ENCODE assay signal across 8 cellular contexts in the genomic region with DNA sequence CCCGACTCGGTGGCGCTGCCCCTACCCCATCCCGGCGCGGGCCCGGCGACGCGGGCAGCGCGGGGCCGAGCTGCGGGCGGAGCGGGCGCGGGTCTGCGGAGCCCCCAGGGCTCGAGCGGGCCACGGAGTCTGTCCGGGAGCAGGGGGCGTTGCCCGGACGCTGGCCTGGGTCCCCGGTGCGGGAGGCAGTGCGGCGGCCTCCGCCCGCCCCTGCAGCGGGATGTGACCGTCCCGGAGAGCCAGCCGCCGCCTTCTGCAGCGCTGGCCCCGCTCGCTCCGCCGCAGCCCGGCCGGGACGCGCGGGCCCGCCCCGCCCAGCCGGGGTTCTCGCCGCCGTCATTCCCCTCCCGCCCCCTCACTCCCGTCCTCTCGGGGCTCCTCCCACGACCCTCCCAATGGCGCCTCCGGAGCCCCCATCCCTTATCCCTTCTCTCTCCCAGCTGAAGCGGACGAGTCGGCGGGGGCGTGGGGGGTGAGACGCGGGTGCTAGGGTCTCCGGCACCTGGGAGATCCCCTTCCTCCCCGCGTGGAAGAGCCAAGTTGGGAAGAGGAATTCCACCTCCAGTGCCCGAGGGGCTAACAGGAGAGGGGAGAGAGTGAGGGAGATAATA. TPM values are rescaled to one million over a fixed set of nuclear protein-coding genes. Genes with fewer than 3 reads are reported as not detected.
A peak's percentile ranks its signal among the peaks of the same experiment; 100 is the strongest.
DNase-seq lines count a peak whose midpoint lies in the region; ATAC-seq and TF ChIP-seq lines count a peak whose summit lies in the region.

A gene with protein sequence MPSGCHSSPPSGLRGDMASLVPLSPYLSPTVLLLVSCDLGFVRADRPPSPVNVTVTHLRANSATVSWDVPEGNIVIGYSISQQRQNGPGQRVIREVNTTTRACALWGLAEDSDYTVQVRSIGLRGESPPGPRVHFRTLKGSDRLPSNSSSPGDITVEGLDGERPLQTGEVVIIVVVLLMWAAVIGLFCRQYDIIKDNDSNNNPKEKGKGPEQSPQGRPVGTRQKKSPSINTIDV (minus strand): TSS at position 257 of the 611 bp plus-strand sequence. CDS start 521 bp downstream, outside the sequence.

- no peaks in the 10 kb centered on the region for H3K36me3 ChIP-seq in CD8-positive, alpha-beta memory T cell (ENCODE audit: insufficient read depth, low read length)
- no peaks in the 10 kb centered on the region for H3K36me3 ChIP-seq in smooth muscle cell (ENCODE audit: low read depth)

- TF ChIP-seq CTCF in smooth muscle cell (IDR thresholded peaks at IDR 0.05; ENCODE audit: borderline replicate concordance, insufficient read depth, poor library complexity, severe bottlenecking), result no peak

- ATAC-seq in central memory CD8-positive, alpha-beta T cell (replicated peaks; ENCODE audit: extremely low read depth, poor library complexity, severe bottlenecking), result peak; percentile 57
- ATAC-seq in GM21723 (IDR thresholded peaks at IDR 0.05; ENCODE audit: unreplicated experiment), result no peak

- peak within 1 kb of the TSS; percentile 14 to 89 (median 68) for H3K4me3 Mint-ChIP-seq in CD8-positive, alpha-beta memory T cell
- peak within 1 kb of the TSS; percentile 78 for H3K4me3 Mint-ChIP-seq in central memory CD8-positive, alpha-beta T cell

- peaks cover 6 to 26% (median 10%) of the 10 kb centered on the region in 3 donors for H3K4me1 Mint-ChIP-seq in CD8-positive, alpha-beta memory T cell
- peaks cover 12% of the 10 kb centered on the region for H3K4me1 Mint-ChIP-seq in central memory CD8-positive, alpha-beta T cell

- peak within 1 kb of the TSS; percentile 75 for H3K9ac ChIP-seq in smooth muscle cell (ENCODE audit: low read depth)

- CTCF ChIA-PET in CD8-positive, alpha-beta memory T cell (lab: Charles Lee), result no interaction called here

- POLR2A ChIA-PET in CD8-positive, alpha-beta memory T cell (lab: Charles Lee), result no interaction called here

- H4K20me1 ChIP-seq in smooth muscle cell (ENCODE audit: low read depth), result no peaks in the 10 kb centered on the region

- in situ Hi-C loops in KBM-7 (cut with MboI; ENCODE audit: low pct_unique_long_range_greater_than_20kb, low sequenced_read_pairs), result no loop called here

- H3K36me3 Mint-ChIP-seq in CD8-positive, alpha-beta memory T cell, result no peaks in the 10 kb centered on the region
- H3K36me3 Mint-ChIP-seq in central memory CD8-positive, alpha-beta T cell (ENCODE audit: insufficient read depth), result peaks cover 1% of the 10 kb centered on the region

- peak within 1 kb of the TSS; percentile 21 for H3K4me3 ChIP-seq in CD8-positive, alpha-beta memory T cell (ENCODE audit: low read length)
- H3K4me3 ChIP-seq in smooth muscle cell, result peak within 1 kb of the TSS; percentile 89

- WGBS in smooth muscle cell (ENCODE audit: low lambda C conversion rate), result 0% methylated on average over 30 of the region's 70 CpGs

- peaks cover 52 to 55% of the 10 kb centered on the region in 2 donors for H3K27me3 Mint-ChIP-seq in CD8-positive, alpha-beta memory T cell
- H3K27me3 Mint-ChIP-seq in central memory CD8-positive, alpha-beta T cell, result peaks cover 67% of the 10 kb centered on the region

- H3K4me1 ChIP-seq in CD8-positive, alpha-beta memory T cell (ENCODE audit: insufficient read depth, low read length), result peaks cover 9% of the 10 kb centered on the region
- peaks cover 5% of the 10 kb centered on the region for H3K4me1 ChIP-seq in smooth muscle cell (ENCODE audit: low read depth)

- no peaks in the 10 kb centered on the region for H3K79me2 ChIP-seq in smooth muscle cell (ENCODE audit: low read depth)

- peaks cover 33% of the 10 kb centered on the region for H3K27me3 ChIP-seq in CD8-positive, alpha-beta memory T cell (ENCODE audit: insufficient read depth, low read length, poor library complexity, severe bottlenecking)
- peaks cover 23% of the 10 kb centered on the region for H3K27me3 ChIP-seq in smooth muscle cell (ENCODE audit: low read depth)

- H3K9me3 ChIP-seq in CD8-positive, alpha-beta memory T cell (ENCODE audit: low read length), result no peaks in the 10 kb centered on the region
- no peaks in the 10 kb centered on the region for H3K9me3 ChIP-seq in smooth muscle cell (replicated peaks; ENCODE audit: low read depth)

- peak in 4 of 5 donors; percentile 14 to 49 (median 19) for DNase-seq in CD8-positive, alpha-beta memory T cell
- DNase-seq in NCI-H2227 (lab: John Stamatoyannopoulos, UW; ENCODE audit: unreplicated experiment) (peak; percentile 61), islet precursor cell (peak; percentile 73), smooth muscle cell (lab: John Stamatoyannopoulos, UW; ENCODE audit: unreplicated experiment) (no peak), SKM-1 (lab: John Stamatoyannopoulos, UW; ENCODE audit: unreplicated experiment) (no peak), KBM-7 (no peak)
- no peak for DNase-seq in central memory CD8-positive, alpha-beta T cell (ENCODE audit: low spot score in 2 of 2)

- H3K27ac Mint-ChIP-seq in CD8-positive, alpha-beta memory T cell, result peak within 1 kb of the TSS in 4 of 8 donors; percentile 32 to 84 (median 72)
- no peak within 1 kb of the TSS for H3K27ac Mint-ChIP-seq in central memory CD8-positive, alpha-beta T cell (ENCODE audit: low read depth)

- H2AFZ ChIP-seq in smooth muscle cell (ENCODE audit: low read depth), result peak within 1 kb of the TSS; percentile 100

- H3K27ac ChIP-seq in CD8-positive, alpha-beta memory T cell (ENCODE audit: low read depth, low read length), result no peak within 1 kb of the TSS
- no peak within 1 kb of the TSS for H3K27ac ChIP-seq in smooth muscle cell (ENCODE audit: low read depth)

- no peaks in the 10 kb centered on the region for H3K9me3 Mint-ChIP-seq in CD8-positive, alpha-beta memory T cell
- no peaks in the 10 kb centered on the region for H3K9me3 Mint-ChIP-seq in central memory CD8-positive, alpha-beta T cell

- H3K4me2 ChIP-seq in smooth muscle cell, result peak within 1 kb of the TSS; percentile 100

- peaks cover 3% of the 10 kb centered on the region for H3F3A ChIP-seq in smooth muscle cell (ENCODE audit: low read depth)

RNA-seq across cellular contexts. Expression of the gene that starts here (rescaled TPM):
- total RNA-seq in CD8-positive, alpha-beta memory T cell, result under 1 TPM in 1 of 2 experiments, not detected in 1; 0.15 TPM
- not detected for polyA plus RNA-seq in CD8-positive, alpha-beta memory T cell
- 6.7 and 8.8 TPM in 2 replicates for total RNA-seq in smooth muscle cell
- 20.3 and 24.1 TPM in 2 replicates for polyA plus RNA-seq in smooth muscle cell

Comparison
In these comparisons a context has a peak if more than half of its experiments do, and no peak if none do; other contexts are left out.
1. RNA of the gene that starts here (polyA plus RNA-seq): 20.3 to 24.1 TPM in smooth muscle cell; not detected in CD8-positive, alpha-beta memory T cell (single experiment); every median in the first group is over 10 times any median in the second.
2. Peak in DNase-seq and H3K4me3 ChIP-seq in CD8-positive, alpha-beta memory T cell; RNA of the gene not detected or under 1 TPM.
3. DNase-seq: peak in NCI-H2227 (single experiment) and islet precursor cell (single experiment); none in central memory CD8-positive, alpha-beta T cell (0 of 2), smooth muscle cell (single experiment), SKM-1 (single experiment) and KBM-7 (single experiment).